ENCODE assay signal across 8 cellular contexts in genomic region chr3:32684800-32685603, GRCh38. TPM values are rescaled to one million over a fixed set of nuclear protein-coding genes. Genes with fewer than 3 reads are reported as not detected.
DNase-seq lines count a peak whose midpoint lies in the region; ATAC-seq, FAIRE-seq and TF ChIP-seq lines count a peak whose summit lies in the region.

A gene with protein sequence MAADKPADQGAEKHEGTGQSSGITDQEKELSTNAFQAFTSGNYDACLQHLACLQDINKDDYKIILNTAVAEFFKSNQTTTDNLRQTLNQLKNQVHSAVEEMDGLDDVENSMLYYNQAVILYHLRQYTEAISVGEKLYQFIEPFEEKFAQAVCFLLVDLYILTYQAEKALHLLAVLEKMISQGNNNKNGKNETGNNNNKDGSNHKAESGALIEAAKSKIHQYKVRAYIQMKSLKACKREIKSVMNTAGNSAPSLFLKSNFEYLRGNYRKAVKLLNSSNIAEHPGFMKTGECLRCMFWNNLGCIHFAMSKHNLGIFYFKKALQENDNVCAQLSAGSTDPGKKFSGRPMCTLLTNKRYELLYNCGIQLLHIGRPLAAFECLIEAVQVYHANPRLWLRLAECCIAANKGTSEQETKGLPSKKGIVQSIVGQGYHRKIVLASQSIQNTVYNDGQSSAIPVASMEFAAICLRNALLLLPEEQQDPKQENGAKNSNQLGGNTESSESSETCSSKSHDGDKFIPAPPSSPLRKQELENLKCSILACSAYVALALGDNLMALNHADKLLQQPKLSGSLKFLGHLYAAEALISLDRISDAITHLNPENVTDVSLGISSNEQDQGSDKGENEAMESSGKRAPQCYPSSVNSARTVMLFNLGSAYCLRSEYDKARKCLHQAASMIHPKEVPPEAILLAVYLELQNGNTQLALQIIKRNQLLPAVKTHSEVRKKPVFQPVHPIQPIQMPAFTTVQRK (plus strand): TSS chr3:32685188. CDS start chr3:32685461, 273 bp downstream.

- no peaks in the 10 kb centered on the region for H3K9me3 ChIP-seq in body of pancreas

- peak in 4 of 7 experiments; percentile 22 to 48 (median 30) for TF ChIP-seq CTCF in body of pancreas (IDR thresholded peaks at IDR 0.05)

- H3K27me3 ChIP-seq in body of pancreas = no peaks in the 10 kb centered on the region

- intact Hi-C loops in body of pancreas (cut with DNase I) = loop anchor here (10.0 kb wide), 1 partner anchor 120 kb away; no protein-coding TSS in a partner anchor
- intact Hi-C loops in sciatic nerve (cut with DNase I) = no loop called here

- H3K36me3 ChIP-seq in body of pancreas (replicated peaks in 1 of 2; ENCODE audit: insufficient read depth in 1 of 2, low read depth in 2 of 2) = no peaks in the 10 kb centered on the region

- TF ChIP-seq POLR2A in GM18526 (IDR thresholded peaks at IDR 0.05; ENCODE audit: extremely low read depth, insufficient read length) (peak; percentile 55), body of pancreas (IDR thresholded peaks at IDR 0.05) (peak in 2 of 3 donors; percentile 63 to 71)

- peak; percentile 98 for ATAC-seq in HG03066 (IDR thresholded peaks at IDR 0.05; ENCODE audit: low read depth, unreplicated experiment)
- peak; percentile 100 for ATAC-seq in body of pancreas
- ATAC-seq in sciatic nerve = peak; percentile 100

- DNase-seq in NCI-H2107 treated with DMSO at 0.1 percent for 48 hours (lab: John Stamatoyannopoulos, UW; ENCODE audit: unreplicated experiment) = peak; percentile 74
- peak; percentile 90 to 95 (median 93) for DNase-seq in body of pancreas
- DNase-seq in iPS DF 19.7 (ENCODE audit: low read depth, low spot score) = peak; percentile 91
- DNase-seq in sciatic nerve (ENCODE audit: low spot score) = peak; percentile 95

- H3K4me1 ChIP-seq in body of pancreas = peaks cover 21% of the 10 kb centered on the region

- 0 to 1% methylated on average over 12 to 55 of the region's 66 CpGs for WGBS in body of pancreas, 2 donors

- peak within 1 kb of the TSS; percentile 44 to 84 (median 76) for H3K27ac ChIP-seq in body of pancreas

- peak; percentile 61 for FAIRE-seq in A204.1 (lab: Jason Lieb, UNC)
- FAIRE-seq in TTC549 (lab: Jason Lieb, UNC) = peak; percentile 31

- H3K4me3 ChIP-seq in body of pancreas = peak within 1 kb of the TSS; percentile 76 to 81

RNA-seq across cellular contexts. Expression of the gene that starts here (rescaled TPM):
- total RNA-seq in body of pancreas = 10 to 100 TPM; 10.4 to 22.1 TPM
- 45.3 TPM for total RNA-seq in sciatic nerve

Comparison
In these comparisons a context has a peak if more than half of its experiments do, and no peak if none do; other contexts are left out.
1. Peak in every context shown above with its lines: DNase-seq, ATAC-seq, H3K4me3 ChIP-seq and H3K27ac ChIP-seq.